ENCODE assay signal across 17 cellular contexts in the genomic region with DNA sequence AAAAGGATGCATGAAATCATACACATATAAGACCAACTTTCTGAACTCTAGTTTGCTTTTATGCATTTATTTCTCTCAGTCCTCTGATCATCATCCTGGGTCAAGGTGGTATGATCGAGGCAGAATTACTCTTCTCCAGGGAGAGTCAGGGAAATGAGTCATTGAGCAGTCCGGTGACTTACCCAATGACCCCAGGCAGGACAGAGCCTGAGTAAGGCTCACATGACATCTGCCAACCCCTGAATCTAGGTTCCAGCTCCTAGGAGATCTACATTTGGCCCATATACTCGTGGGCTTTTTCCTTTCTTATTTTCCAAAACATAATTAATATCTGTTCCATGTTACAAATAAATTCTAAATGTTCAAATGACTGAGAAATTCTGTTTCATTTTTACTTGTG.
A peak's percentile ranks its signal among the peaks of the same experiment; 100 is the strongest.
DNase-seq lines count a peak whose midpoint lies in the region; ATAC-seq, FAIRE-seq and TF ChIP-seq lines count a peak whose summit lies in the region.
"Had no signal": no experiment of that assay in that cellular context is flagged by ENCODE, and none has a peak within 500 bp of the region (broad histone marks: within the 10 kb centered on the region; RNA-seq: fewer than 3 reads in every experiment).

No MANE protein-coding gene starts in this region.

- 3% methylated on average over 3 of the region's 3 CpGs for WGBS in K562 (ENCODE audit: insufficient coverage, low coverage, missing lambda C conversion rate)

- no peak for TF ChIP-seq EP300 in K562 (IDR thresholded peaks at IDR 0.05; ENCODE audit: low read length)

- H3K4me3 ChIP-seq in K562 (no peak overlapping the region), keratinocyte (ENCODE audit: control insufficient read depth in 2 of 3, extremely low read depth in 1 of 3, insufficient read depth in 2 of 3, low read depth in 1 of 3, low read length in 3 of 3) (no peak overlapping the region)
- H3K4me3 ChIP-seq: body of pancreas had no signal

- no peak for TF ChIP-seq RAD21 in K562 (CRISPR knock-in tag; conservative IDR thresholded peaks at IDR 0.05 in 1 of 2, IDR thresholded peaks at IDR 0.05 in 1 of 2)

- no peak for TF ChIP-seq CTCF in K562 (IDR thresholded peaks at IDR 0.05 in 2 of 3, conservative IDR thresholded peaks at IDR 0.05 in 1 of 3; ENCODE audit: insufficient read depth in 2 of 3, low read depth in 1 of 3, low read length in 3 of 3)
- no peak for TF ChIP-seq CTCF in keratinocyte (optimal IDR thresholded peaks at IDR 0.05 in 1 of 3, IDR thresholded peaks at IDR 0.05 in 1 of 3, conservative IDR thresholded peaks at IDR 0.05 in 1 of 3; ENCODE audit: extremely low read depth in 1 of 3, insufficient read depth in 2 of 3, low read length in 3 of 3)

- CTCF ChIA-PET in K562 (lab: Yijun Ruan, JAX; ENCODE audit: low intra/inter-chr PET ratio), result no interaction called here

- H3K27ac ChIP-seq in K562 (ENCODE audit: extremely low read depth, low read depth, low read length), result no peak overlapping the region
- H3K27ac ChIP-seq in keratinocyte (ENCODE audit: control insufficient read depth, insufficient read depth, low read length), result no peak overlapping the region
- H3K27ac ChIP-seq: 22Rv1, body of pancreas had no signal

- no peak overlapping the region for H3K4me2 ChIP-seq in K562 (ENCODE audit: insufficient read depth, low read length)
- H3K4me2 ChIP-seq in keratinocyte (ENCODE audit: control insufficient read depth, extremely low read depth, insufficient read depth, low read depth, low read length), result no peak overlapping the region

- no peaks in the 10 kb centered on the region for H3K9me3 ChIP-seq in K562 (replicated peaks; ENCODE audit: control insufficient read depth, insufficient read depth, low read depth, low read length)
- H3K9me3 ChIP-seq in keratinocyte (ENCODE audit: control insufficient read depth, low read depth, low read length), result no peaks in the 10 kb centered on the region
- H3K9me3 ChIP-seq: body of pancreas had no signal

- in situ Hi-C loops in K562 (cut with MboI), result no loop called here

- H3K36me3 ChIP-seq in K562 (ENCODE audit: control insufficient read depth, insufficient read depth, low read length) (no peaks in the 10 kb centered on the region), keratinocyte (ENCODE audit: control insufficient read depth in 2 of 2, extremely low read depth in 1 of 2, insufficient read depth in 2 of 2, low read length in 2 of 2) (no peaks in the 10 kb centered on the region)

- no peak for TF ChIP-seq POLR2A in K562 (conservative IDR thresholded peaks at IDR 0.05)

- dilution Hi-C loops in keratinocyte (cut with MboI; ENCODE audit: extremely low pct_ligation_motif_present, low sequenced_read_pairs), result no loop called here

- no peaks in the 10 kb centered on the region for H3K79me2 ChIP-seq in K562 (ENCODE audit: control insufficient read depth, insufficient read depth, low read length)
- H3K79me2 ChIP-seq in keratinocyte (ENCODE audit: control insufficient read depth, insufficient read depth, low read length), result no peaks in the 10 kb centered on the region

- FAIRE-seq in K562 (lab: Jason Lieb, UNC) (no peak), keratinocyte (lab: Jason Lieb, UNC) (peak; percentile 44)
- FAIRE-seq: kidney had no signal

- H3K9ac ChIP-seq in K562 (ENCODE audit: insufficient read depth in 1 of 2, low read depth in 2 of 2, low read length in 2 of 2), result no peak overlapping the region
- H3K9ac ChIP-seq in keratinocyte (ENCODE audit: control insufficient read depth, extremely low read depth, insufficient read depth, low read length), result no peak overlapping the region

- H2AFZ ChIP-seq in K562 (ENCODE audit: low read depth, low read length) (no peak overlapping the region), keratinocyte (ENCODE audit: control insufficient read depth, low read length) (no peak overlapping the region)

- intact Hi-C loops in K562 (cut with micrococcal nuclease), result no loop called here
- intact Hi-C loops in Right ventricle myocardium superior (cut with DNase I), result no loop called here

- ATAC-seq in K562 (no peak), HG02884 (IDR thresholded peaks at IDR 0.05; ENCODE audit: unreplicated experiment) (no peak), Right ventricle myocardium superior (ENCODE audit: poor library complexity) (no peak)
- ATAC-seq: activated CD8-positive, alpha-beta memory T cell treated with anti-CD3 and anti-CD28 coated beads, Interleukin-2, amount 10 ng/mL, durations not matched to agents 7 days and 5 days; body of pancreas; CD8-positive, alpha-beta T cell; WTC11 had no signal

- H4K20me1 ChIP-seq in K562 (replicated peaks; ENCODE audit: control insufficient read depth, insufficient read depth, low read length) (no peaks in the 10 kb centered on the region), keratinocyte (ENCODE audit: control insufficient read depth, extremely low read depth, insufficient read depth, low read length) (no peaks in the 10 kb centered on the region)

- BruUV-seq in K562 (replicated peaks; lab: Mats Ljungman, UMichigan), result no TSS peak

- no peaks in the 10 kb centered on the region for H3K4me1 ChIP-seq in K562 (replicated peaks in 1 of 2; ENCODE audit: control insufficient read depth in 2 of 2, insufficient read depth in 2 of 2, low read length in 2 of 2)
- H3K4me1 ChIP-seq in keratinocyte (ENCODE audit: control insufficient read depth, extremely low read depth, insufficient read depth, low read length), result peaks cover 8% of the 10 kb centered on the region

- H3K9me1 ChIP-seq in K562 (ENCODE audit: control insufficient read depth, insufficient read depth, low read length) (no peaks in the 10 kb centered on the region), keratinocyte (ENCODE audit: control insufficient read depth, extremely low read depth, insufficient read depth, low read length) (no peaks in the 10 kb centered on the region)

- no peaks in the 10 kb centered on the region; a peak in 1 of 5 replicates for H3K27me3 ChIP-seq in K562 (ENCODE audit: control insufficient read depth in 2 of 2, insufficient read depth in 2 of 2, low read length in 2 of 2)
- no peaks in the 10 kb centered on the region for H3K27me3 ChIP-seq in keratinocyte (ENCODE audit: control insufficient read depth, extremely low read depth, insufficient read depth, low read length)
- H3K27me3 ChIP-seq: body of pancreas had no signal

- POLR2A ChIA-PET in K562 (lab: Yijun Ruan, JAX), result no interaction called here

- DNase-seq in DMS53 (lab: John Stamatoyannopoulos, UW), result peak; percentile 6
- DNase-seq in DMS53 treated with DMSO at 0.1 percent for 48 hours (lab: John Stamatoyannopoulos, UW; ENCODE audit: unreplicated experiment), result no peak
- DNase-seq in K562 (ENCODE audit: extremely low read depth in 1 of 4, low spot score in 3 of 4), result no peak
- DNase-seq in keratinocyte (ENCODE audit: low read depth, low spot score), result no peak
- no peak for DNase-seq in superior temporal gyrus (ENCODE audit: extremely low spot score)
- DNase-seq in Right ventricle myocardium superior, result no peak
- no peak for DNase-seq in CD1c-positive myeloid dendritic cell (ENCODE audit: extremely low spot score)
- DNase-seq: activated CD8-positive, alpha-beta memory T cell treated with anti-CD3 and anti-CD28 coated beads, Interleukin-2, amount 10 ng/mL, durations not matched to agents 7 days and 5 days; activated naive CD4-positive, alpha-beta T cell treated with anti-CD3 and anti-CD28 coated beads, Interleukin-2, amount 10 ng/mL, durations not matched to agents 7 days and 5 days; body of pancreas; CD8-positive, alpha-beta T cell; effector memory CD4-positive, alpha-beta T cell; kidney; NCI-H1048 had no signal

TF ChIP-seq in K562, 482 proteins besides CTCF, POLR2A, EP300 and RAD21:
- TF ChIP-seq HNRNPH1 (optimal IDR thresholded peaks at IDR 0.05; ENCODE audit: low read depth, low read length), result no peak
- TF ChIP-seq, protein P1, sequence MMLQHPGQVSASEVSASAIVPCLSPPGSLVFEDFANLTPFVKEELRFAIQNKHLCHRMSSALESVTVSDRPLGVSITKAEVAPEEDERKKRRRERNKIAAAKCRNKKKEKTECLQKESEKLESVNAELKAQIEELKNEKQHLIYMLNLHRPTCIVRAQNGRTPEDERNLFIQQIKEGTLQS (IDR thresholded peaks at IDR 0.05), result peak; percentile 39
- TF ChIP-seq, protein P1 (CRISPR knock-in tag; conservative IDR thresholded peaks at IDR 0.05), result no peak
- TF ChIP-seq FOSL1 (tag; conservative IDR thresholded peaks at IDR 0.05), result peak; percentile 66
